8 cellular contexts compared by ENCODE assay signal in genomic region chr10:91758303-91759146, GRCh38. TPM values are rescaled to one million over a fixed set of nuclear protein-coding genes. Genes with fewer than 3 reads are reported as not detected.
DNase-seq lines count a peak whose midpoint lies in the region; ATAC-seq and TF ChIP-seq lines count a peak whose summit lies in the region.

No MANE protein-coding gene starts in this region.

- POLR2A ChIA-PET in activated CD8-positive, alpha-beta T cell treated with anti-CD3 and anti-CD28 coated beads for 36 hours (lab: Charles Lee) = interaction anchor here (1.0 kb wide), 1 partner anchor 162 kb away, joined by 4 read pairs; no protein-coding TSS in a partner anchor

- H3K27ac Mint-ChIP-seq in activated naive CD8-positive, alpha-beta T cell treated with anti-CD3 and anti-CD28 coated beads, Interleukin-2, amount 50 U/mL, for 24 hours = no peak overlapping the region
- H3K27ac Mint-ChIP-seq in activated naive CD8-positive, alpha-beta T cell treated with anti-CD3 and anti-CD28 coated beads for 36 hours = no peak overlapping the region
- H3K27ac Mint-ChIP-seq in activated CD8-positive, alpha-beta T cell treated with anti-CD3 and anti-CD28 coated beads for 36 hours = no peak overlapping the region
- H3K27ac Mint-ChIP-seq in stimulated activated effector memory CD8-positive, alpha-beta T cell treated with anti-CD3 and anti-CD28 coated beads, Interleukin-12 subunit alpha, Interleukin-12 subunit beta, amount 100 ng/mL, for 72 hours = no peak overlapping the region
- no peak overlapping the region for H3K27ac Mint-ChIP-seq in T-helper 2 cell treated with Interferon-gamma antibody and Interleukin-4, amounts not matched to agents 5 μg/mL and 100 μg/mL, for 36 hours

- no peaks in the 10 kb centered on the region for H3K36me3 Mint-ChIP-seq in activated naive CD8-positive, alpha-beta T cell treated with anti-CD3 and anti-CD28 coated beads, Interleukin-2, amount 50 U/mL, for 24 hours (ENCODE audit: low read depth)
- no peaks in the 10 kb centered on the region for H3K36me3 Mint-ChIP-seq in activated naive CD8-positive, alpha-beta T cell treated with anti-CD3 and anti-CD28 coated beads for 36 hours
- no peaks in the 10 kb centered on the region for H3K36me3 Mint-ChIP-seq in activated CD8-positive, alpha-beta T cell treated with anti-CD3 and anti-CD28 coated beads for 36 hours (ENCODE audit: low read depth)
- no peaks in the 10 kb centered on the region for H3K36me3 Mint-ChIP-seq in stimulated activated effector memory CD8-positive, alpha-beta T cell treated with anti-CD3 and anti-CD28 coated beads, Interleukin-12 subunit alpha, Interleukin-12 subunit beta, amount 100 ng/mL, for 72 hours
- H3K36me3 Mint-ChIP-seq in T-helper 2 cell treated with Interferon-gamma antibody and Interleukin-4, amounts not matched to agents 5 μg/mL and 100 μg/mL, for 36 hours (ENCODE audit: low read depth) = no peaks in the 10 kb centered on the region

- DNase-seq in activated naive CD8-positive, alpha-beta T cell treated with anti-CD3 and anti-CD28 coated beads, Interleukin-2, amount 50 U/mL, for 24 hours = no peak
- no peak for DNase-seq in activated naive CD8-positive, alpha-beta T cell treated with anti-CD3 and anti-CD28 coated beads for 36 hours
- peak; percentile 47 for DNase-seq in NCI-H146 treated with DMSO at 0.1 percent for 48 hours (lab: John Stamatoyannopoulos, UW; ENCODE audit: unreplicated experiment)
- no peak for DNase-seq in activated CD8-positive, alpha-beta T cell treated with anti-CD3 and anti-CD28 coated beads for 36 hours
- DNase-seq in left cardiac atrium = no peak
- DNase-seq in stimulated activated effector memory CD8-positive, alpha-beta T cell treated with anti-CD3 and anti-CD28 coated beads, Interleukin-12 subunit alpha, Interleukin-12 subunit beta, amount 100 ng/mL, for 72 hours (ENCODE audit: low spot score in 2 of 2) = no peak
- DNase-seq in NK-92 treated with Interleukin-12 subunit alpha and Interleukin-12 subunit beta, amount 100 ng/mL, for 24 hours (lab: John Stamatoyannopoulos, UW) = no peak
- DNase-seq in T-helper 2 cell treated with Interferon-gamma antibody and Interleukin-4, amounts not matched to agents 5 μg/mL and 100 μg/mL, for 36 hours (ENCODE audit: low spot score) = no peak

- peak; percentile 73 for ATAC-seq in activated naive CD8-positive, alpha-beta T cell treated with anti-CD3 and anti-CD28 coated beads, Interleukin-2, amount 50 U/mL, for 24 hours
- ATAC-seq in activated CD8-positive, alpha-beta T cell treated with anti-CD3 and anti-CD28 coated beads for 36 hours = peak; percentile 65
- peak; percentile 47 to 55 for ATAC-seq in left cardiac atrium
- ATAC-seq in stimulated activated effector memory CD8-positive, alpha-beta T cell treated with anti-CD3 and anti-CD28 coated beads, Interleukin-12 subunit alpha, Interleukin-12 subunit beta, amount 100 ng/mL, for 72 hours = peak; percentile 60

- CTCF ChIA-PET in activated CD8-positive, alpha-beta T cell treated with anti-CD3 and anti-CD28 coated beads for 36 hours (lab: Charles Lee) = interaction anchor here (0.6 to 5.1 kb wide), 24 partner anchors 9 to 460 kb away, joined by 3 to 62 read pairs (median 6); partner anchors contain the start of genes BTAF1, FGFBP3 and TNKS2

- intact Hi-C loops in activated CD8-positive, alpha-beta T cell treated with anti-CD3 and anti-CD28 coated beads for 36 hours (cut with micrococcal nuclease) = loop anchor here (2.0 kb wide), 1 partner anchor 154 kb away; no protein-coding TSS in a partner anchor
- intact Hi-C loops in left cardiac atrium (cut with DNase I) = loop anchor here (2.0 to 10.0 kb wide), 3 partner anchors 154 to 676 kb away; no protein-coding TSS in a partner anchor

- H3K27me3 Mint-ChIP-seq in activated naive CD8-positive, alpha-beta T cell treated with anti-CD3 and anti-CD28 coated beads, Interleukin-2, amount 50 U/mL, for 24 hours = peaks cover 30% of the 10 kb centered on the region
- peaks cover 47% of the 10 kb centered on the region for H3K27me3 Mint-ChIP-seq in activated naive CD8-positive, alpha-beta T cell treated with anti-CD3 and anti-CD28 coated beads for 36 hours
- H3K27me3 Mint-ChIP-seq in activated CD8-positive, alpha-beta T cell treated with anti-CD3 and anti-CD28 coated beads for 36 hours = peaks cover 18% of the 10 kb centered on the region
- H3K27me3 Mint-ChIP-seq in T-helper 2 cell treated with Interferon-gamma antibody and Interleukin-4, amounts not matched to agents 5 μg/mL and 100 μg/mL, for 36 hours (ENCODE audit: low read depth) = peaks cover 48% of the 10 kb centered on the region

- TF ChIP-seq CTCF in activated CD8-positive, alpha-beta T cell treated with anti-CD3 and anti-CD28 coated beads for 36 hours (IDR thresholded peaks at IDR 0.05) = peak; percentile 67

- no peak overlapping the region for H3K4me3 Mint-ChIP-seq in activated naive CD8-positive, alpha-beta T cell treated with anti-CD3 and anti-CD28 coated beads, Interleukin-2, amount 50 U/mL, for 24 hours
- no peak overlapping the region for H3K4me3 Mint-ChIP-seq in activated naive CD8-positive, alpha-beta T cell treated with anti-CD3 and anti-CD28 coated beads for 36 hours
- H3K4me3 Mint-ChIP-seq in activated CD8-positive, alpha-beta T cell treated with anti-CD3 and anti-CD28 coated beads for 36 hours = no peak overlapping the region
- no peak overlapping the region for H3K4me3 Mint-ChIP-seq in stimulated activated effector memory CD8-positive, alpha-beta T cell treated with anti-CD3 and anti-CD28 coated beads, Interleukin-12 subunit alpha, Interleukin-12 subunit beta, amount 100 ng/mL, for 72 hours
- no peak overlapping the region for H3K4me3 Mint-ChIP-seq in T-helper 2 cell treated with Interferon-gamma antibody and Interleukin-4, amounts not matched to agents 5 μg/mL and 100 μg/mL, for 36 hours

- H3K4me1 Mint-ChIP-seq in activated naive CD8-positive, alpha-beta T cell treated with anti-CD3 and anti-CD28 coated beads, Interleukin-2, amount 50 U/mL, for 24 hours = no peaks in the 10 kb centered on the region
- peaks cover 5% of the 10 kb centered on the region for H3K4me1 Mint-ChIP-seq in activated naive CD8-positive, alpha-beta T cell treated with anti-CD3 and anti-CD28 coated beads for 36 hours
- peaks cover 2% of the 10 kb centered on the region for H3K4me1 Mint-ChIP-seq in activated CD8-positive, alpha-beta T cell treated with anti-CD3 and anti-CD28 coated beads for 36 hours (ENCODE audit: low read depth)
- H3K4me1 Mint-ChIP-seq in stimulated activated effector memory CD8-positive, alpha-beta T cell treated with anti-CD3 and anti-CD28 coated beads, Interleukin-12 subunit alpha, Interleukin-12 subunit beta, amount 100 ng/mL, for 72 hours = no peaks in the 10 kb centered on the region
- no peaks in the 10 kb centered on the region for H3K4me1 Mint-ChIP-seq in T-helper 2 cell treated with Interferon-gamma antibody and Interleukin-4, amounts not matched to agents 5 μg/mL and 100 μg/mL, for 36 hours (ENCODE audit: low read depth)

- no peaks in the 10 kb centered on the region for H3K9me3 Mint-ChIP-seq in activated naive CD8-positive, alpha-beta T cell treated with anti-CD3 and anti-CD28 coated beads, Interleukin-2, amount 50 U/mL, for 24 hours
- no peaks in the 10 kb centered on the region for H3K9me3 Mint-ChIP-seq in activated naive CD8-positive, alpha-beta T cell treated with anti-CD3 and anti-CD28 coated beads for 36 hours
- H3K9me3 Mint-ChIP-seq in activated CD8-positive, alpha-beta T cell treated with anti-CD3 and anti-CD28 coated beads for 36 hours = no peaks in the 10 kb centered on the region
- no peaks in the 10 kb centered on the region for H3K9me3 Mint-ChIP-seq in stimulated activated effector memory CD8-positive, alpha-beta T cell treated with anti-CD3 and anti-CD28 coated beads, Interleukin-12 subunit alpha, Interleukin-12 subunit beta, amount 100 ng/mL, for 72 hours
- H3K9me3 Mint-ChIP-seq in T-helper 2 cell treated with Interferon-gamma antibody and Interleukin-4, amounts not matched to agents 5 μg/mL and 100 μg/mL, for 36 hours = no peaks in the 10 kb centered on the region

RNA-seq across cellular contexts. Expression of gene TNKS2, which starts 39.7 kb away (rescaled TPM):
- total RNA-seq in activated naive CD8-positive, alpha-beta T cell treated with anti-CD3 and anti-CD28 coated beads for 36 hours = 10 to 100 TPM; 25.8 to 25.9 TPM
- total RNA-seq in activated CD8-positive, alpha-beta T cell treated with anti-CD3 and anti-CD28 coated beads for 36 hours = 10 to 100 TPM; 22.1 to 22.8 TPM
- 10 to 100 TPM; 16.5 to 20.9 TPM for total RNA-seq in left cardiac atrium
